ENCODE assay signal across 13 cellular contexts in genomic region chr16:82630688-82631087, GRCh38. TPM values are rescaled to one million over a fixed set of nuclear protein-coding genes. Genes with fewer than 3 reads are reported as not detected.
DNase-seq lines count a peak whose midpoint lies in the region; ATAC-seq and TF ChIP-seq lines count a peak whose summit lies in the region.
"Had no signal": no experiment of that assay in that cellular context is flagged by ENCODE, and none has a peak within 500 bp of the region (broad histone marks: within the 10 kb centered on the region; RNA-seq: fewer than 3 reads in every experiment).

No MANE protein-coding gene starts in this region.

- no peak overlapping the region for H3K9ac ChIP-seq in trophoblast cell (ENCODE audit: low read length)

- ATAC-seq in heart right ventricle, result no peak
- ATAC-seq in left cardiac atrium, result no peak
- ATAC-seq: stimulated activated naive CD8-positive, alpha-beta T cell treated with anti-CD3 and anti-CD28 coated beads, Interleukin-15, Interleukin-2, amounts not matched to agents 100 U/mL and 50 U/mL, for 24 hours; T-cell had no signal

- H3K4ac ChIP-seq in trophoblast cell (ENCODE audit: low read depth, low read length), result no peak overlapping the region

- no peak overlapping the region for H4K8ac ChIP-seq in trophoblast cell (ENCODE audit: low read depth, low read length)

- peaks cover 3% of the 10 kb centered on the region for H3K79me2 ChIP-seq in trophoblast cell (ENCODE audit: control insufficient read depth, insufficient read depth, low read length, poor library complexity)

- H2BK120ac ChIP-seq in trophoblast cell (ENCODE audit: insufficient read depth, low read length, poor library complexity), result no peak overlapping the region

- no peak overlapping the region for H2AK5ac ChIP-seq in trophoblast cell (ENCODE audit: low read length)

- no peak overlapping the region for H3K14ac ChIP-seq in trophoblast cell (ENCODE audit: low read length)

- peak overlapping the region in 9 of 10 donors; percentile 90 to 97 (median 93) for H3K27ac ChIP-seq in heart right ventricle
- H3K27ac ChIP-seq in transverse colon, result no peak overlapping the region
- H3K27ac ChIP-seq in esophagus squamous epithelium, result peak overlapping the region in 2 of 4 donors; percentile 78 to 84
- H3K27ac ChIP-seq in trophoblast cell (ENCODE audit: low read depth, low read length), result no peak overlapping the region
- H3K27ac ChIP-seq: spleen had no signal

- H4K91ac ChIP-seq in trophoblast cell (ENCODE audit: low read depth, low read length), result no peak overlapping the region

- H3K18ac ChIP-seq in trophoblast cell (ENCODE audit: low read length), result no peak overlapping the region

- TF ChIP-seq EP300 in transverse colon (IDR thresholded peaks at IDR 0.05; ENCODE audit: low read depth), result no peak

- H4K12ac ChIP-seq in trophoblast cell (ENCODE audit: low read depth, low read length), result no peak overlapping the region

- no peak overlapping the region for H3K4me2 ChIP-seq in trophoblast cell (ENCODE audit: low read length)

- peak in 8 of 9 donors; percentile 18 to 67 (median 52) for TF ChIP-seq CTCF in heart right ventricle (IDR thresholded peaks at IDR 0.05)
- TF ChIP-seq CTCF in fibroblast of villous mesenchyme (IDR thresholded peaks at IDR 0.05; ENCODE audit: insufficient read depth, low read depth, low read length), result peak; percentile 42
- peak; percentile 25 to 36 (median 28) for TF ChIP-seq CTCF in transverse colon (IDR thresholded peaks at IDR 0.05)
- TF ChIP-seq CTCF in esophagus squamous epithelium (IDR thresholded peaks at IDR 0.05), result peak in 1 of 6 experiments; percentile 25

- WGBS in heart right ventricle, 2 donors, result 37 to 45% methylated on average over 3 of the region's 3 CpGs
- whole genome bisulfite sequencing in transverse colon (ENCODE audit: low coverage in 1 of 2), 2 donors, result 45 to 56% methylated on average over 3 of the region's 3 CpGs
- 39 to 54% methylated on average over 3 of the region's 3 CpGs for WGBS in esophagus squamous epithelium, 2 donors
- no CpG with 5 or more reads among the region's 3 CpGs for WGBS in trophoblast cell (ENCODE audit: extremely low coverage, insufficient coverage, insufficient read length)

- no peaks in the 10 kb centered on the region for H3K36me3 ChIP-seq in heart right ventricle
- H3K36me3 ChIP-seq in transverse colon, result no peaks in the 10 kb centered on the region
- no peaks in the 10 kb centered on the region for H3K36me3 ChIP-seq in esophagus squamous epithelium
- no peaks in the 10 kb centered on the region for H3K36me3 ChIP-seq in trophoblast cell (ENCODE audit: control insufficient read depth in 1 of 2, insufficient read depth in 2 of 2, low read length in 2 of 2)
- H3K36me3 ChIP-seq: spleen had no signal

- intact Hi-C loops in heart right ventricle (cut with DNase I), result loop anchor here in 6 of 10 donors (5.0 to 10.0 kb wide), 7 partner anchors 72 to 434 kb away; no protein-coding TSS in a partner anchor
- intact Hi-C loops in left cardiac atrium (cut with DNase I), result loop anchor here in 1 of 2 donors (1.0 to 5.0 kb wide), 2 partner anchors 107 to 438 kb away; no protein-coding TSS in a partner anchor
- intact Hi-C loops in transverse colon (cut with DNase I; ENCODE audit: low total_unique reads), result no loop called here
- intact Hi-C loops in esophagus squamous epithelium (cut with DNase I), result no loop called here

- H2AFZ ChIP-seq in trophoblast cell (ENCODE audit: insufficient read depth, low read length, poor library complexity), result no peak overlapping the region

- in situ Hi-C loops in SK-MEL-5 (cut with HindIII; ENCODE audit: low pct_unique_long_range_greater_than_20kb, low sequenced_read_pairs), result no loop called here
- in situ Hi-C loops in transverse colon (cut with MboI; ENCODE audit: low pct_ligation_motif_present in 1 of 4, low pct_unique_long_range_greater_than_20kb in 1 of 4, low sequenced_read_pairs in 3 of 4), result no loop called here

- H3K4me3 ChIP-seq in heart right ventricle (no peak overlapping the region), fibroblast of villous mesenchyme (ENCODE audit: low read depth, low read length) (no peak overlapping the region), transverse colon (no peak overlapping the region), esophagus squamous epithelium (no peak overlapping the region), trophoblast cell (ENCODE audit: low read depth, low read length) (no peak overlapping the region)
- H3K4me3 ChIP-seq: spleen had no signal

- no peak overlapping the region for H2BK5ac ChIP-seq in trophoblast cell (ENCODE audit: low read depth, low read length, poor library complexity)

- TF ChIP-seq POLR2A in transverse colon (IDR thresholded peaks at IDR 0.05) (no peak), esophagus squamous epithelium (IDR thresholded peaks at IDR 0.05) (no peak)

- H3K9me3 ChIP-seq in heart right ventricle (no peaks in the 10 kb centered on the region), transverse colon (no peaks in the 10 kb centered on the region), esophagus squamous epithelium (no peaks in the 10 kb centered on the region), trophoblast cell (ENCODE audit: insufficient read depth, low read depth, low read length) (no peaks in the 10 kb centered on the region)
- H3K9me3 ChIP-seq: spleen had no signal

- H3K79me1 ChIP-seq in trophoblast cell (ENCODE audit: low read length), result peaks cover 22% of the 10 kb centered on the region

- H3K27me3 ChIP-seq in heart right ventricle (peaks cover 0 to 41% (median 0%) of the 10 kb centered on the region in 7 donors), transverse colon (peaks cover 48% of the 10 kb centered on the region), esophagus squamous epithelium (peaks cover 0 to 48% (median 3%) of the 10 kb centered on the region in 4 donors), trophoblast cell (ENCODE audit: insufficient read depth, low read length) (peaks cover 14% of the 10 kb centered on the region)

- no peak for DNase-seq in heart right ventricle
- no peak for DNase-seq in left cardiac atrium
- DNase-seq in SK-MEL-5 (ENCODE audit: low read depth, low spot score), result peak; percentile 6
- DNase-seq in fibroblast of villous mesenchyme (ENCODE audit: low read depth), result peak; percentile 47
- no peak for DNase-seq in transverse colon
- no peak for DNase-seq in GF-D8 (lab: John Stamatoyannopoulos, UW)
- no peak for DNase-seq in esophagus squamous epithelium (lab: John Stamatoyannopoulos, UW)
- no peak for DNase-seq in trophoblast cell
- DNase-seq: effector CD4-positive, alpha-beta T cell; mesendoderm; spleen; stimulated activated naive CD8-positive, alpha-beta T cell treated with anti-CD3 and anti-CD28 coated beads, Interleukin-15, Interleukin-2, amounts not matched to agents 100 U/mL and 50 U/mL, for 24 hours; T-cell had no signal

- H3K4me1 ChIP-seq in heart right ventricle, result peaks cover 14 to 85% (median 65%) of the 10 kb centered on the region in 9 donors
- H3K4me1 ChIP-seq in transverse colon, result peaks cover 18 to 38% (median 21%) of the 10 kb centered on the region in 4 donors
- peaks cover 0 to 90% (median 40%) of the 10 kb centered on the region in 3 donors for H3K4me1 ChIP-seq in esophagus squamous epithelium
- H3K4me1 ChIP-seq in trophoblast cell (ENCODE audit: control insufficient read depth in 1 of 2, insufficient read depth in 2 of 2, low read length in 2 of 2), result peaks cover 14 to 28% of the 10 kb centered on the region in 2 experiments

- H3K23ac ChIP-seq in trophoblast cell (ENCODE audit: low read length), result no peak overlapping the region

- no peak overlapping the region for H2BK12ac ChIP-seq in trophoblast cell (ENCODE audit: low read length)

RNA-seq across cellular contexts. Expression of gene CDH13, which starts 3.9 kb away (rescaled TPM):
- total RNA-seq in heart right ventricle (100 to 1,000 TPM; 126 to 221 (median 173) TPM), left cardiac atrium (100 to 1,000 TPM in 1 of 2 donors, 10 to 100 TPM in 1; 68.6 to 100 TPM), fibroblast of villous mesenchyme (47.5 and 72.2 TPM in 2 replicates), transverse colon (10 to 100 TPM in 1 of 4 donors, 1 to 10 TPM in 3; 3.8 to 28.1 (median 5.8) TPM), esophagus squamous epithelium (10 to 100 TPM in 3 of 4 donors, 1 to 10 TPM in 1; 6.9 to 31.9 (median 21.1) TPM)
- polyA plus RNA-seq in heart right ventricle, result 10 to 100 TPM; 15.5 to 40.9 TPM
- total RNA-seq in SK-MEL-5 (2014; rRNA removed; shearing (Covaris generic)), result not detected in 2 replicates
- 0.04 TPM in 1 of 2 replicates, not detected in the other for polyA plus RNA-seq in SK-MEL-5 (2015; cell fraction: cytosol; rRNA removed)
- not detected in 2 replicates for polyA plus RNA-seq in SK-MEL-5 (2015; cell fraction: nucleus; rRNA removed)
- 11.5 and 11.7 TPM in 2 replicates for polyA plus RNA-seq in trophoblast cell (2013)
- total RNA-seq: T-cell had no signal

Comparison
In these comparisons a context has a peak if more than half of its experiments do, and no peak if none do; other contexts are left out.
1. DNase-seq: peak in SK-MEL-5 (single experiment) and fibroblast of villous mesenchyme (single experiment); none in heart right ventricle (0 of 2), left cardiac atrium (single experiment), transverse colon (single experiment), GF-D8 (single experiment), esophagus squamous epithelium (single experiment) and trophoblast cell (0 of 2).
2. H3K27ac ChIP-seq: peak in heart right ventricle (9 of 10); none in transverse colon (0 of 4) and trophoblast cell (single experiment).
3. intact Hi-C loops: an anchor here in heart right ventricle (5.0 to 10.0 kb wide); none called in transverse colon and esophagus squamous epithelium.